ENCODE assay signal across 9 cellular contexts in the genomic region with DNA sequence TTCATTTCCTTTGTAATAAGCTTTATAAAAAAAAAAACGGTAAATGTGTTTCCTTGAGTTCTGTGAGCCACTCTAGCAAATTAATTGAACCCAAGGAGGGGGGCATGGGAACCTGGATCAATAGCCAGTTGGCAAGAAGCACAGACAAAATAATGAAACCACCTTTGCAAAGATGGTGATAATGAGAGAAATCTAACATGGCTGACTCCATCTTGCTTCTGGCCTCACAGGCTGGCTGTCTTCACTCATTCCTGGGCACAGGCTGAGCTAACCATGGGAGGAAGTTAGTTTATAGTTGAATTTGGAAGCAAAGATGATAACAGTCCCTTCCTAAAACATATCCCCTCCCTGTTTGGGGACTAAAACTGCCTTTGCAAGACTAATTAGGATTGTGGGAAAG.
"Had no signal": no experiment of that assay in that cellular context is flagged by ENCODE, and none has a peak within 500 bp of the region (broad histone marks: within the 10 kb centered on the region; RNA-seq: fewer than 3 reads in every experiment).

No MANE protein-coding gene starts in this region.

- FAIRE-seq: H1, H54, HTR-8/SVneo had no signal

- DNase-seq: H9, HCEC 1CT, IMR-90, KBM-7 had no signal

- H2AFZ ChIP-seq: GM23338 had no signal

- H3K9ac ChIP-seq: KMS-11 had no signal

- H3K27ac ChIP-seq: KMS-11 had no signal

- H3K4me3 ChIP-seq: GM23338 had no signal

- ATAC-seq: GM23338 had no signal

- H3K4me3 Mint-ChIP-seq: GM23338, H9 had no signal

- H3K4me2 ChIP-seq: GM23338 had no signal

- H3K27ac Mint-ChIP-seq: GM23338 had no signal
